ENCODE assay signal across 18 cellular contexts in genomic region chr13:23007430-23007829, GRCh38.
"Had no signal": no experiment of that assay in that cellular context is flagged by ENCODE, and none has a peak within 500 bp of the region (broad histone marks: within the 10 kb centered on the region; RNA-seq: fewer than 3 reads in every experiment).

No MANE protein-coding gene starts in this region.

- ATAC-seq: activated T-cell treated with anti-CD3 and anti-CD28 coated beads, Interleukin-2, amount 50 U/mL, for 72 hours; lower lobe of right lung had no signal

- H3K9ac ChIP-seq: parathyroid adenoma had no signal

- H3K4me1 ChIP-seq: esophagus muscularis mucosa, lower lobe of right lung, parathyroid adenoma, transverse colon had no signal

- H3K36me3 ChIP-seq: brain microvascular endothelial cell, esophagus muscularis mucosa, lower lobe of right lung, transverse colon, uterus, WERI-Rb-1 had no signal

- H3K27me3 ChIP-seq: brain microvascular endothelial cell, esophagus muscularis mucosa, transverse colon, uterus had no signal

- H2AFZ ChIP-seq: parathyroid adenoma had no signal

- H3K9me3 ChIP-seq: esophagus muscularis mucosa, lower lobe of right lung, uterus had no signal

- H3K27ac ChIP-seq: brain microvascular endothelial cell, esophagus muscularis mucosa, lower lobe of right lung, parathyroid adenoma, transverse colon, uterus, WERI-Rb-1 had no signal

- DNase-seq: activated CD4-positive, alpha-beta T cell treated with anti-CD3 and anti-CD28 coated beads, Interleukin-2, amount 50 U/mL, for 4 hours; activated effector memory CD4-positive, alpha-beta T cell treated with anti-CD3 and anti-CD28 coated beads, Interleukin-2, amount 50 U/mL, for 16 hours; activated naive CD4-positive, alpha-beta T cell treated with anti-CD3 and anti-CD28 coated beads, Interleukin-2, amount 50 U/mL, for 16 hours; activated T-cell treated with anti-CD3 and anti-CD28 coated beads, Interleukin-2, amount 50 U/mL, for 72 hours; aorta; brain microvascular endothelial cell; effector memory CD4-positive, alpha-beta T cell; immature natural killer cell; lower lobe of right lung; stimulated activated CD4-positive, alpha-beta T cell treated with anti-CD3 and anti-CD28 coated beads, Interleukin-2, amount 100 ng/mL, for 24 hours; SW 1271; T-helper 2 cell; transverse colon; WERI-Rb-1 had no signal

- H3K4me1 Mint-ChIP-seq: immature natural killer cell had no signal

- H3K4me3 Mint-ChIP-seq: activated T-cell treated with anti-CD3 and anti-CD28 coated beads, Interleukin-2, amount 50 U/mL, for 72 hours; immature natural killer cell; stimulated activated naive CD8-positive, alpha-beta T cell treated with anti-CD3 and anti-CD28 coated beads, Interleukin-15, Interleukin-2, amounts not matched to agents 100 ng/mL and 50 ng/mL, for 24 hours had no signal

- H3K4me3 ChIP-seq: esophagus muscularis mucosa, lower lobe of right lung, transverse colon, uterus had no signal

- H3K36me3 Mint-ChIP-seq: immature natural killer cell had no signal

- H3K27ac Mint-ChIP-seq: activated T-cell treated with anti-CD3 and anti-CD28 coated beads, Interleukin-2, amount 50 U/mL, for 72 hours; immature natural killer cell; stimulated activated naive CD8-positive, alpha-beta T cell treated with anti-CD3 and anti-CD28 coated beads, Interleukin-15, Interleukin-2, amounts not matched to agents 100 ng/mL and 50 ng/mL, for 24 hours had no signal

- H3K79me2 ChIP-seq: parathyroid adenoma had no signal
